In genomic region chrX:39484669-39485068, GRCh38 we compare ENCODE assay signal across 1 cellular context.
TF ChIP-seq lines count a peak whose summit lies in the region.

No MANE protein-coding gene starts in this region.

TF ChIP-seq in GM23338, 12 proteins besides CTCF, POLR2A, EP300 and RAD21 (continued from another document):
- no peak for TF ChIP-seq ZNF462 (CRISPR knock-in tag; IDR thresholded peaks at IDR 0.05)
- no peak for TF ChIP-seq ETS1 (IDR thresholded peaks at IDR 0.05)
- no peak for TF ChIP-seq ZNF331 (CRISPR knock-in tag; IDR thresholded peaks at IDR 0.05; ENCODE audit: low read depth)
- TF ChIP-seq JUNB (IDR thresholded peaks at IDR 0.05; ENCODE audit: unreplicated experiment): no peak
TF ChIP-seq in GM23338: peak in this region for 0.
